ENCODE assay signal across 8 cellular contexts in genomic region chr2:69305712-69306611, GRCh38.
A peak's percentile ranks its signal among the peaks of the same experiment; 100 is the strongest.
DNase-seq lines count a peak whose midpoint lies in the region; ATAC-seq, FAIRE-seq and TF ChIP-seq lines count a peak whose summit lies in the region.

No MANE protein-coding gene starts in this region.

- H3K27me3 ChIP-seq in GM12878 (replicated peaks in 1 of 2; ENCODE audit: control insufficient read depth in 2 of 2, insufficient read depth in 2 of 2, low read length in 1 of 2) (peaks cover 4 to 18% of the 10 kb centered on the region in 2 experiments), lung (ENCODE audit: control insufficient read depth, insufficient read depth) (no peaks in the 10 kb centered on the region)

- intact Hi-C loops in GM12878 (cut with micrococcal nuclease; ENCODE audit: unreplicated experiment): loop anchor here (2.0 to 5.0 kb wide), 3 partner anchors 294 to 839 kb away; partner anchors contain the start of genes ANTXR1, APLF and FBXO48

- DNase-seq in activated T-cell treated with anti-CD3 and anti-CD28 coated beads, Interleukin-2, amount 50 U/mL, for 24 hours: no peak
- DNase-seq in activated T-cell treated with anti-CD3 and anti-CD28 coated beads for 4 hours (no peak), GM12878 (ENCODE audit: low read depth, low spot score) (no peak), lung (ENCODE audit: low spot score) (no peak), type B pancreatic cell (ENCODE audit: extremely low spot score, unreplicated experiment) (no peak), NCI-H1092 (lab: John Stamatoyannopoulos, UW) (no peak)

- peak overlapping the region; percentile 98; the same call in 1 of the 2 replicates for H3K4me2 ChIP-seq in GM12878 (ENCODE audit: control insufficient read depth, insufficient read depth)

- TF ChIP-seq RAD21 in GM12878 (IDR thresholded peaks at IDR 0.05; ENCODE audit: insufficient read depth, low read depth, low read length): no peak

- H3K27me3 Mint-ChIP-seq in activated T-cell treated with anti-CD3 and anti-CD28 coated beads, Interleukin-2, amount 50 U/mL, for 24 hours: peaks cover 43% of the 10 kb centered on the region
- H3K27me3 Mint-ChIP-seq in type B pancreatic cell: peaks cover 55% of the 10 kb centered on the region

- H3K27ac Mint-ChIP-seq in activated T-cell treated with anti-CD3 and anti-CD28 coated beads, Interleukin-2, amount 50 U/mL, for 24 hours: no peak overlapping the region
- no peak overlapping the region for H3K27ac Mint-ChIP-seq in type B pancreatic cell

- POLR2A ChIA-PET in GM12878 (lab: Charles Lee): no interaction called here

- H3K9me3 Mint-ChIP-seq in activated T-cell treated with anti-CD3 and anti-CD28 coated beads, Interleukin-2, amount 50 U/mL, for 24 hours: no peaks in the 10 kb centered on the region
- H3K9me3 Mint-ChIP-seq in type B pancreatic cell: no peaks in the 10 kb centered on the region

- in situ Hi-C loops in GM12878 (cut with MboI): no loop called here

- no TSS peak for BruUV-seq in GM12878 (replicated peaks; lab: Mats Ljungman, UMichigan)

- no peaks in the 10 kb centered on the region; the same call in 2 of the 3 replicates for H3K9me3 ChIP-seq in GM12878 (replicated peaks; ENCODE audit: control insufficient read depth, insufficient read depth, low read length)
- peaks cover 0 to 5% of the 10 kb centered on the region in 2 donors for H3K9me3 ChIP-seq in lung (ENCODE audit: control insufficient read depth in 2 of 2, insufficient read depth in 1 of 2, low read length in 1 of 2)

- H3K4me3 Mint-ChIP-seq in activated T-cell treated with anti-CD3 and anti-CD28 coated beads, Interleukin-2, amount 50 U/mL, for 24 hours: peak overlapping the region; percentile 71
- peak overlapping the region; percentile 84 for H3K4me3 Mint-ChIP-seq in type B pancreatic cell

- H3K27ac ChIP-seq in GM12878 (ENCODE audit: control insufficient read depth, insufficient read depth): no peak overlapping the region
- H3K27ac ChIP-seq in lung (ENCODE audit: low read depth in 1 of 2, low read length in 1 of 2): peak overlapping the region in 1 of 2 donors; percentile 89

- H3K4me3 ChIP-seq in GM12878 (no peak overlapping the region; the same call in 1 of the 2 replicates), lung (peak overlapping the region; percentile 27)

- no peaks in the 10 kb centered on the region for H3K79me2 ChIP-seq in GM12878 (ENCODE audit: control insufficient read depth, insufficient read depth, low read length)

- no peak for TF ChIP-seq POLR2A in GM12878 (IDR thresholded peaks at IDR 0.05; ENCODE audit: low read depth, low read length)

- H3K4me1 Mint-ChIP-seq in activated T-cell treated with anti-CD3 and anti-CD28 coated beads, Interleukin-2, amount 50 U/mL, for 24 hours (ENCODE audit: low read depth): peaks cover 19% of the 10 kb centered on the region
- H3K4me1 Mint-ChIP-seq in type B pancreatic cell (ENCODE audit: unreplicated experiment): peaks cover 19% of the 10 kb centered on the region

- no peak overlapping the region for H2AFZ ChIP-seq in GM12878 (ENCODE audit: control insufficient read depth, low read depth, low read length)

- RAD21 ChIA-PET in GM12878 (lab: Charles Lee; ENCODE audit: unreplicated experiment): interaction anchor here (1.1 kb wide), 2 partner anchors 13 to 279 kb away, joined by 3 to 4 read pairs; no protein-coding TSS in a partner anchor

- H3K9ac ChIP-seq in GM12878 (ENCODE audit: control insufficient read depth, insufficient read depth, low read length): no peak overlapping the region

- no peaks in the 10 kb centered on the region for H4K20me1 ChIP-seq in GM12878 (ENCODE audit: control insufficient read depth, insufficient read depth)

- TF ChIP-seq EP300 in GM12878 (IDR thresholded peaks at IDR 0.05; ENCODE audit: borderline replicate concordance in 1 of 2, control insufficient read depth in 1 of 2, low read depth in 2 of 2, low read length in 2 of 2): no peak

- H3K4me1 ChIP-seq in GM12878 (ENCODE audit: control insufficient read depth, insufficient read depth, low read length): 0 out of 2 replicates have a peak, but pooled peaks cover 5% of the 10 kb centered on the region
- H3K4me1 ChIP-seq in lung (ENCODE audit: control insufficient read depth in 2 of 2, insufficient read depth in 2 of 2, low read length in 2 of 2): peaks cover 0 to 8% of the 10 kb centered on the region in 2 donors

- no peaks in the 10 kb centered on the region for H3K36me3 ChIP-seq in GM12878 (ENCODE audit: control insufficient read depth in 2 of 2, insufficient read depth in 2 of 2, low read length in 1 of 2)
- H3K36me3 ChIP-seq in lung (ENCODE audit: control insufficient read depth in 2 of 2, insufficient read depth in 2 of 2, low read length in 2 of 2): no peaks in the 10 kb centered on the region

- no peak for FAIRE-seq in GM12878 (lab: Jason Lieb, UNC)

- TF ChIP-seq CTCF in GM12878 (IDR thresholded peaks at IDR 0.05 in 2 of 3, conservative IDR thresholded peaks at IDR 0.05 in 1 of 3; ENCODE audit: control insufficient read depth in 2 of 3, extremely low read depth in 1 of 3, insufficient read depth in 1 of 3, low read depth in 3 of 3, low read length in 3 of 3): no peak
- TF ChIP-seq CTCF in lung (IDR thresholded peaks at IDR 0.05; ENCODE audit: control extremely low read depth, extremely low read depth): no peak
- TF ChIP-seq CTCF in type B pancreatic cell (conservative IDR thresholded peaks at IDR 0.05): no peak

- CTCF ChIA-PET in GM12878 (lab: Yijun Ruan, JAX): interaction anchor here (0.6 to 1.7 kb wide), 10 partner anchors 12 to 831 kb away, joined by 3 to 7 read pairs (median 3); no protein-coding TSS in a partner anchor

- ATAC-seq in GM12878: no peak
- no peak for ATAC-seq in lung (ENCODE audit: insufficient read depth, low FRiP score)
- no peak for ATAC-seq in GM19035 (IDR thresholded peaks at IDR 0.05; ENCODE audit: unreplicated experiment)
- no peak for ATAC-seq in HG03025 (IDR thresholded peaks at IDR 0.05; ENCODE audit: low FRiP score, unreplicated experiment)

- WGBS in GM12878 (ENCODE audit: insufficient coverage, insufficient replicate concordance, low lambda C conversion rate, missing lambda C conversion rate): 36% methylated on average over 32 of the region's 32 CpGs
- WGBS in lung, 2 donors: 19 to 26% methylated on average over 28 to 32 of the region's 32 CpGs

- no peaks in the 10 kb centered on the region for H3K36me3 Mint-ChIP-seq in activated T-cell treated with anti-CD3 and anti-CD28 coated beads, Interleukin-2, amount 50 U/mL, for 24 hours (ENCODE audit: low read depth)
- H3K36me3 Mint-ChIP-seq in type B pancreatic cell: no peaks in the 10 kb centered on the region

- SMC1A ChIA-PET in GM12878 (lab: Charles Lee; ENCODE audit: uncharacterized antibody, unreplicated experiment): interaction anchor here (0.8 to 1.4 kb wide), 2 partner anchors 275 to 279 kb away, joined by 3 to 4 read pairs; no protein-coding TSS in a partner anchor

TF ChIP-seq in GM12878, 131 proteins besides CTCF, POLR2A, EP300 and RAD21:
- TF ChIP-seq ZNF207 (IDR thresholded peaks at IDR 0.05; ENCODE audit: borderline replicate concordance) (no peak), DPF2 (IDR thresholded peaks at IDR 0.05) (no peak), YY1 (IDR thresholded peaks at IDR 0.05; ENCODE audit: low read depth, low read length) (no peak), CHD2 (IDR thresholded peaks at IDR 0.05; ENCODE audit: borderline replicate concordance, low read depth, low read length) (no peak), MEF2A (IDR thresholded peaks at IDR 0.05; ENCODE audit: insufficient read depth, low read depth, low read length) (no peak), USF2 (IDR thresholded peaks at IDR 0.05; ENCODE audit: borderline replicate concordance, low read depth, low read length) (no peak), ZBTB4 (CRISPR knock-in tag; IDR thresholded peaks at IDR 0.05) (no peak), SUPT20H (IDR thresholded peaks at IDR 0.05; ENCODE audit: borderline replicate concordance, control insufficient read depth, low read depth, low read length) (no peak), SRF (IDR thresholded peaks at IDR 0.05; ENCODE audit: low read depth in 2 of 2, low read length in 2 of 2) (no peak), FOXM1 (IDR thresholded peaks at IDR 0.05; ENCODE audit: low read depth, low read length) (no peak), JUNB (IDR thresholded peaks at IDR 0.05) (no peak), JUND (IDR thresholded peaks at IDR 0.05; ENCODE audit: low read depth, low read length) (no peak)
